Comparison of ENCODE assay signal across 1 cellular context in the genomic region with DNA sequence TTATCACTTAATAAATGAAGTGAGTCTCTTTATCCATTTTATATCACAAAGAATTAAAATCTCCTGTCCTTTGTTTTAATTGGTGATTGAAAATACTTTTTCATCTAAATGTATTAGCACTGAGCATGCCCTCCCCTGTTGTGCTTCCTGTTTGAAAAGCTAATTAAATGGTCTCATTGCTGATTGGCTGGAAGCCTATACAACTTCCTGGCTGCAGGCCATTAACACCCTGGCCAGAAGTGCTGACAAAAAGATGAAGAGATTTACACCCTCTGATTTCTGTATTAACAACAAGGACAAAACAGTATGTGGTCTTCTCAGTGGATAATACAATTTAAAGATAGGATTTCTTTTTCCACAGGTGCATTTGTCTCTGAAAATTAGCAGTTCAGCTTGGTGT.
TF ChIP-seq lines count a peak whose summit lies in the region.

No MANE protein-coding gene starts in this region.

TF ChIP-seq in GM23338, 12 proteins besides CTCF, POLR2A, EP300 and RAD21 (continued from another document):
- TF ChIP-seq, protein P1, sequence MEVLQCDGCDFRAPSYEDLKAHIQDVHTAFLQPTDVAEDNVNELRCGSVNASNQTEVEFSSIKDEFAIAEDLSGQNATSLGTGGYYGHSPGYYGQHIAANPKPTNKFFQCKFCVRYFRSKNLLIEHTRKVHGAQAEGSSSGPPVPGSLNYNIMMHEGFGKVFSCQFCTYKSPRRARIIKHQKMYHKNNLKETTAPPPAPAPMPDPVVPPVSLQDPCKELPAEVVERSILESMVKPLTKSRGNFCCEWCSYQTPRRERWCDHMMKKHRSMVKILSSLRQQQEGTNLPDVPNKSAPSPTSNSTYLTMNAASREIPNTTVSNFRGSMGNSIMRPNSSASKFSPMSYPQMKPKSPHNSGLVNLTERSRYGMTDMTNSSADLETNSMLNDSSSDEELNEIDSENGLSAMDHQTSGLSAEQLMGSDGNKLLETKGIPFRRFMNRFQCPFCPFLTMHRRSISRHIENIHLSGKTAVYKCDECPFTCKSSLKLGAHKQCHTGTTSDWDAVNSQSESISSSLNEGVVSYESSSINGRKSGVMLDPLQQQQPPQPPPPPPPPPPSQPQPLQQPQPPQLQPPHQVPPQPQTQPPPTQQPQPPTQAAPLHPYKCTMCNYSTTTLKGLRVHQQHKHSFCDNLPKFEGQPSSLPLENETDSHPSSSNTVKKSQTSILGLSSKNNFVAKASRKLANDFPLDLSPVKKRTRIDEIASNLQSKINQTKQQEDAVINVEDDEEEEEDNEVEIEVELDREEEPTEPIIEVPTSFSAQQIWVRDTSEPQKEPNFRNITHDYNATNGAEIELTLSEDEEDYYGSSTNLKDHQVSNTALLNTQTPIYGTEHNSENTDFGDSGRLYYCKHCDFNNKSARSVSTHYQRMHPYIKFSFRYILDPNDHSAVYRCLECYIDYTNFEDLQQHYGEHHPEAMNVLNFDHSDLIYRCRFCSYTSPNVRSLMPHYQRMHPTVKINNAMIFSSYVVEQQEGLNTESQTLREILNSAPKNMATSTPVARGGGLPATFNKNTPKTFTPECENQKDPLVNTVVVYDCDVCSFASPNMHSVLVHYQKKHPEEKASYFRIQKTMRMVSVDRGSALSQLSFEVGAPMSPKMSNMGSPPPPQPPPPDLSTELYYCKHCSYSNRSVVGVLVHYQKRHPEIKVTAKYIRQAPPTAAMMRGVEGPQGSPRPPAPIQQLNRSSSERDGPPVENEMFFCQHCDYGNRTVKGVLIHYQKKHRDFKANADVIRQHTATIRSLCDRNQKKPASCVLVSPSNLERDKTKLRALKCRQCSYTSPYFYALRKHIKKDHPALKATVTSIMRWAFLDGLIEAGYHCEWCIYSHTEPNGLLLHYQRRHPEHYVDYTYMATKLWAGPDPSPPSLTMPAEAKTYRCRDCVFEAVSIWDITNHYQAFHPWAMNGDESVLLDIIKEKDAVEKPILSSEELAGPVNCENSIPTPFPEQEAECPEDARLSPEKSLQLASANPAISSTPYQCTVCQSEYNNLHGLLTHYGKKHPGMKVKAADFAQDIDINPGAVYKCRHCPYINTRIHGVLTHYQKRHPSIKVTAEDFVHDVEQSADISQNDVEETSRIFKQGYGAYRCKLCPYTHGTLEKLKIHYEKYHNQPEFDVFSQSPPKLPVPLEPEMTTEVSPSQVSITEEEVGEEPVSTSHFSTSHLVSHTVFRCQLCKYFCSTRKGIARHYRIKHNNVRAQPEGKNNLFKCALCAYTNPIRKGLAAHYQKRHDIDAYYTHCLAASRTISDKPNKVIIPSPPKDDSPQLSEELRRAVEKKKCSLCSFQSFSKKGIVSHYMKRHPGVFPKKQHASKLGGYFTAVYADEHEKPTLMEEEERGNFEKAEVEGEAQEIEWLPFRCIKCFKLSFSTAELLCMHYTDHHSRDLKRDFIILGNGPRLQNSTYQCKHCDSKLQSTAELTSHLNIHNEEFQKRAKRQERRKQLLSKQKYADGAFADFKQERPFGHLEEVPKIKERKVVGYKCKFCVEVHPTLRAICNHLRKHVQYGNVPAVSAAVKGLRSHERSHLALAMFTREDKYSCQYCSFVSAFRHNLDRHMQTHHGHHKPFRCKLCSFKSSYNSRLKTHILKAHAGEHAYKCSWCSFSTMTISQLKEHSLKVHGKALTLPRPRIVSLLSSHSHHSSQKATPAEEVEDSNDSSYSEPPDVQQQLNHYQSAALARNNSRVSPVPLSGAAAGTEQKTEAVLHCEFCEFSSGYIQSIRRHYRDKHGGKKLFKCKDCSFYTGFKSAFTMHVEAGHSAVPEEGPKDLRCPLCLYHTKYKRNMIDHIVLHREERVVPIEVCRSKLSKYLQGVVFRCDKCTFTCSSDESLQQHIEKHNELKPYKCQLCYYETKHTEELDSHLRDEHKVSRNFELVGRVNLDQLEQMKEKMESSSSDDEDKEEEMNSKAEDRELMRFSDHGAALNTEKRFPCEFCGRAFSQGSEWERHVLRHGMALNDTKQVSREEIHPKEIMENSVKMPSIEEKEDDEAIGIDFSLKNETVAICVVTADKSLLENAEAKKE (CRISPR knock-in tag; IDR thresholded peaks at IDR 0.05), result no peak
- TF ChIP-seq EZH2 (IDR thresholded peaks at IDR 0.05; ENCODE audit: low read depth, unreplicated experiment), result no peak
- TF ChIP-seq, protein P2, sequence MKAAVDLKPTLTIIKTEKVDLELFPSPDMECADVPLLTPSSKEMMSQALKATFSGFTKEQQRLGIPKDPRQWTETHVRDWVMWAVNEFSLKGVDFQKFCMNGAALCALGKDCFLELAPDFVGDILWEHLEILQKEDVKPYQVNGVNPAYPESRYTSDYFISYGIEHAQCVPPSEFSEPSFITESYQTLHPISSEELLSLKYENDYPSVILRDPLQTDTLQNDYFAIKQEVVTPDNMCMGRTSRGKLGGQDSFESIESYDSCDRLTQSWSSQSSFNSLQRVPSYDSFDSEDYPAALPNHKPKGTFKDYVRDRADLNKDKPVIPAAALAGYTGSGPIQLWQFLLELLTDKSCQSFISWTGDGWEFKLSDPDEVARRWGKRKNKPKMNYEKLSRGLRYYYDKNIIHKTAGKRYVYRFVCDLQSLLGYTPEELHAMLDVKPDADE (IDR thresholded peaks at IDR 0.05), result no peak
- TF ChIP-seq CREB1 (CRISPR knock-in tag; IDR thresholded peaks at IDR 0.05; ENCODE audit: low read depth), result no peak
- TF ChIP-seq EZH2phosphoT487 (IDR thresholded peaks at IDR 0.05; ENCODE audit: unreplicated experiment), result no peak
